In the genomic region with DNA sequence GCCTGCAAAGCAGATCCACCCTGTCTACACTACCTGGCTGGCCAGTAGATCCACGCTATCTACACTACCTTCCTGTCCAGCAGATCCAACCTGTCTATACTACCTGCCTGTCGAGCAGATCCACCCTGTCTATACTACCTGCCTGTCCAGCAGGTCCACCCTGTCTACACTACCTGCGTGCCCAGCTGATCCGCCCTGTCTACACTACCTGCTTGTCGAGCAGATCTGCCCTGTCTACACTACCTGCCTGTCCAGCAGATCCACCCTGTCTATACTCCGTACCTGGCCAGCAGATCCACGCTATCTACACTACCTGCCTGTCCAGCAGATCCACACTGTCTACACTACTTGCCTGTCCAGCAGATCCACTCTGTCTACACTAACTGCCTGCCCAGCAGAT, we compare ENCODE assay signal across 1 cellular context.
TF ChIP-seq lines count a peak whose summit lies in the region.

No MANE protein-coding gene starts in this region.

TF ChIP-seq in IMR-90, 13 proteins besides CTCF, POLR2A, EP300 and RAD21:
- no peak for TF ChIP-seq MXI1 (IDR thresholded peaks at IDR 0.05; ENCODE audit: borderline replicate concordance, low read depth, low read length)
- TF ChIP-seq MAFK (IDR thresholded peaks at IDR 0.05; ENCODE audit: low read depth, low read length) = no peak
- TF ChIP-seq, protein P1, sequence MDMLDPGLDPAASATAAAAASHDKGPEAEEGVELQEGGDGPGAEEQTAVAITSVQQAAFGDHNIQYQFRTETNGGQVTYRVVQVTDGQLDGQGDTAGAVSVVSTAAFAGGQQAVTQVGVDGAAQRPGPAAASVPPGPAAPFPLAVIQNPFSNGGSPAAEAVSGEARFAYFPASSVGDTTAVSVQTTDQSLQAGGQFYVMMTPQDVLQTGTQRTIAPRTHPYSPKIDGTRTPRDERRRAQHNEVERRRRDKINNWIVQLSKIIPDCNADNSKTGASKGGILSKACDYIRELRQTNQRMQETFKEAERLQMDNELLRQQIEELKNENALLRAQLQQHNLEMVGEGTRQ (IDR thresholded peaks at IDR 0.05; ENCODE audit: low read depth, low read length) = no peak
- no peak for TF ChIP-seq CEBPB (IDR thresholded peaks at IDR 0.05; ENCODE audit: low read depth, low read length)
- no peak for TF ChIP-seq NFE2L2 (IDR thresholded peaks at IDR 0.05; ENCODE audit: low read depth, low read length)
- TF ChIP-seq BHLHE40 (IDR thresholded peaks at IDR 0.05; ENCODE audit: low read depth, low read length) = no peak
- TF ChIP-seq FOS (IDR thresholded peaks at IDR 0.05; ENCODE audit: low read depth, low read length) = no peak
- TF ChIP-seq, protein P2, sequence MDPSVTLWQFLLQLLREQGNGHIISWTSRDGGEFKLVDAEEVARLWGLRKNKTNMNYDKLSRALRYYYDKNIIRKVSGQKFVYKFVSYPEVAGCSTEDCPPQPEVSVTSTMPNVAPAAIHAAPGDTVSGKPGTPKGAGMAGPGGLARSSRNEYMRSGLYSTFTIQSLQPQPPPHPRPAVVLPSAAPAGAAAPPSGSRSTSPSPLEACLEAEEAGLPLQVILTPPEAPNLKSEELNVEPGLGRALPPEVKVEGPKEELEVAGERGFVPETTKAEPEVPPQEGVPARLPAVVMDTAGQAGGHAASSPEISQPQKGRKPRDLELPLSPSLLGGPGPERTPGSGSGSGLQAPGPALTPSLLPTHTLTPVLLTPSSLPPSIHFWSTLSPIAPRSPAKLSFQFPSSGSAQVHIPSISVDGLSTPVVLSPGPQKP (IDR thresholded peaks at IDR 0.05; ENCODE audit: borderline replicate concordance, low read depth, low read length) = no peak
- no peak for TF ChIP-seq CHD1 (IDR thresholded peaks at IDR 0.05; ENCODE audit: low read depth, low read length)
- no peak for TF ChIP-seq RFX5 (IDR thresholded peaks at IDR 0.05; ENCODE audit: low read depth, low read length)
- no peak for TF ChIP-seq MAZ (IDR thresholded peaks at IDR 0.05; ENCODE audit: borderline replicate concordance, low read depth, low read length)
- no peak for TF ChIP-seq SMC3 (IDR thresholded peaks at IDR 0.05; ENCODE audit: low read depth, low read length)
- TF ChIP-seq RCOR1 (IDR thresholded peaks at IDR 0.05; ENCODE audit: insufficient replicate concordance, low read length) = no peak
